Comparison of ENCODE assay signal across 1 cellular context in genomic region chr5:112026879-112027278, GRCh38.
A peak's percentile ranks its signal among the peaks of the same experiment; 100 is the strongest.
TF ChIP-seq lines count a peak whose summit lies in the region.
"Not testable (repeated sequence)": the region's sequence is repeated elsewhere in the genome, so short reads cannot be mapped to it uniquely, and the experiment has no call there.

No MANE protein-coding gene starts in this region.

- not testable (repeated sequence) for H3K4me1 ChIP-seq in HEK293 (ENCODE audit: control insufficient read depth, insufficient read depth, low read length)

- not testable (repeated sequence) for H3K36me3 ChIP-seq in HEK293 (ENCODE audit: control insufficient read depth in 2 of 2, insufficient read depth in 1 of 2, low read length in 2 of 2)

- POLR2A ChIA-PET in HEK293 (lab: Yijun Ruan, JAX) = not testable (repeated sequence)

- H3K4me3 ChIP-seq in HEK293 (ENCODE audit: low read depth, low read length) = not testable (repeated sequence)

- H3K27ac ChIP-seq in HEK293 (ENCODE audit: extremely low read depth, low read depth, low read length) = not testable (repeated sequence)

- H3K9me3 ChIP-seq in HEK293 (ENCODE audit: control insufficient read depth, insufficient read depth, low read depth, low read length) = not testable (repeated sequence)

- CTCF ChIA-PET in HEK293 (lab: Yijun Ruan, JAX) = not testable (repeated sequence)

- TF ChIP-seq CTCF in HEK293 (tag by site-specific recombination; IDR thresholded peaks at IDR 0.05) = not testable (repeated sequence)

TF ChIP-seq in HEK293, 187 proteins besides CTCF, POLR2A, EP300 and RAD21:
- peak; percentile 55; the same call in 1 of the 2 replicates for TF ChIP-seq SCRT1 (tag by site-specific recombination; IDR thresholded peaks at IDR 0.05; ENCODE audit: borderline replicate concordance)
- TF ChIP-seq SCRT2 (tag by site-specific recombination; IDR thresholded peaks at IDR 0.05) = peak; percentile 69
